Comparison of ENCODE assay signal across 17 cellular contexts in the genomic region with DNA sequence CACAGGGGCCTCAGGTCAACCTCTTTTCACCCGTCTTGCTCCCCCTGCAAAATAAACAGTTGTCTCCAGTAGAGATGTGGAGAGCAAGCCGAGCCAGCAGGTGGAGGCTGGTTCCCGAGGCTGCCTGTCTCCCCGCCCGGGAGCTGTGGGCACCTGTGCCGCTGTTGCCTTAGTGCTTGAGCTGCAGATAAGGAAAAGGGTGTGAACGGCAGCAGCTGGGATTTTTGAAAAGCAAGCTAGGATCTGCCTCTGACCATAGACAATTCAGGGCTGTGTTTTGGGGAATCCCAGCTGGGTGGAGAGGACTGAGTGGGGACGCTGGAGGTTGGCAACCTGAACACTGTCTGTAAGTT. TPM values are rescaled to one million over a fixed set of nuclear protein-coding genes. Genes with fewer than 3 reads are reported as not detected.
DNase-seq lines count a peak whose midpoint lies in the region; ATAC-seq, FAIRE-seq and TF ChIP-seq lines count a peak whose summit lies in the region.
"Had no signal": no experiment of that assay in that cellular context is flagged by ENCODE, and none has a peak within 500 bp of the region (broad histone marks: within the 10 kb centered on the region; RNA-seq: fewer than 3 reads in every experiment).

No MANE protein-coding gene starts in this region.

- peaks cover 8% of the 10 kb centered on the region for H3K27me3 Mint-ChIP-seq in GM23338 (ENCODE audit: insufficient read depth, low read depth, poor library complexity)
- H3K27me3 Mint-ChIP-seq in T-helper 17 cell: peaks cover 6% of the 10 kb centered on the region

- DNase-seq in GM23338 (ENCODE audit: low spot score) (no peak), NCI-H2107 (lab: John Stamatoyannopoulos, UW) (peak; percentile 68), colonic mucosa (peak; percentile 85), osteoblast (ENCODE audit: insufficient read length, low spot score, missing footprints) (peak; percentile 84), OCI-M2 (lab: John Stamatoyannopoulos, UW; ENCODE audit: unreplicated experiment) (no peak), T-helper 17 cell (no peak), GM12892 (ENCODE audit: insufficient read length) (no peak), NCI-H2227 (lab: John Stamatoyannopoulos, UW; ENCODE audit: unreplicated experiment) (no peak)
- DNase-seq: activated CD4-positive, alpha-beta T cell treated with anti-CD3 and anti-CD28 coated beads for 1 hour; activated T-cell treated with anti-CD3 and anti-CD28 coated beads, Interleukin-2, amount 50 U/mL, for 4 hours; aorta; effector CD8-positive, alpha-beta T cell; NCI-H82; stimulated activated naive CD8-positive, alpha-beta T cell treated with anti-CD3 and anti-CD28 coated beads, Interleukin-15, Interleukin-2, amounts not matched to agents 100 U/mL and 50 U/mL, for 24 hours had no signal

- no peak overlapping the region for H2AFZ ChIP-seq in GM23338
- no peak overlapping the region for H2AFZ ChIP-seq in osteoblast (ENCODE audit: low read length)
- H2AFZ ChIP-seq: parathyroid adenoma had no signal

- intact Hi-C loops in colonic mucosa (cut with DNase I): no loop called here

- H4K20me1 ChIP-seq in GM23338 (replicated peaks; ENCODE audit: insufficient read depth) (peaks cover 25% of the 10 kb centered on the region), osteoblast (ENCODE audit: insufficient read depth, low read length) (no peaks in the 10 kb centered on the region)

- H3K4me3 ChIP-seq in GM23338 (0 out of 2 replicates have a peak overlapping the region, but pooled peaks have one; percentile 15), colonic mucosa (no peak overlapping the region), osteoblast (ENCODE audit: insufficient read depth, low read length) (no peak overlapping the region)
- H3K4me3 ChIP-seq: BLaER1 treated with 17β-estradiol and CSF1 and Interleukin-3, amounts not matched to agents 10 nM and 100 nM had no signal

- H3K4me1 ChIP-seq in GM23338 (ENCODE audit: insufficient read depth) (peaks cover 31% of the 10 kb centered on the region), colonic mucosa (peaks cover 26% of the 10 kb centered on the region), osteoblast (ENCODE audit: insufficient read depth, low read length) (no peaks in the 10 kb centered on the region)
- H3K4me1 ChIP-seq: parathyroid adenoma had no signal

- H3K36me3 ChIP-seq in GM23338 (ENCODE audit: insufficient read depth) (no peaks in the 10 kb centered on the region), colonic mucosa (no peaks in the 10 kb centered on the region), osteoblast (ENCODE audit: insufficient read depth, low read length) (no peaks in the 10 kb centered on the region)
- H3K36me3 ChIP-seq: BLaER1 treated with 17β-estradiol and CSF1 and Interleukin-3, amounts not matched to agents 10 nM and 100 nM had no signal

- no peaks in the 10 kb centered on the region for H3K9me3 Mint-ChIP-seq in GM23338
- H3K9me3 Mint-ChIP-seq: activated T-cell treated with anti-CD3 and anti-CD28 coated beads, Interleukin-2, amount 50 U/mL, for 4 hours had no signal

- no peaks in the 10 kb centered on the region for H3K9me2 ChIP-seq in GM23338 (ENCODE audit: insufficient read depth)

- FAIRE-seq in GM12892 (lab: Jason Lieb, UNC): no peak

- ATAC-seq in GM23338 (peak; percentile 12; the same call in 1 of the 3 replicates), T-helper 17 cell (no peak)
- ATAC-seq: activated T-cell treated with anti-CD3 and anti-CD28 coated beads, Interleukin-2, amount 50 U/mL, for 4 hours; stimulated activated naive CD8-positive, alpha-beta T cell treated with anti-CD3 and anti-CD28 coated beads, Interleukin-15, Interleukin-2, amounts not matched to agents 100 U/mL and 50 U/mL, for 24 hours had no signal

- H3K9me3 ChIP-seq in colonic mucosa (no peaks in the 10 kb centered on the region), osteoblast (ENCODE audit: low read depth, low read length) (no peaks in the 10 kb centered on the region), T-helper 17 cell (ENCODE audit: control insufficient read depth, low read length, poor library complexity, severe bottlenecking) (no peaks in the 10 kb centered on the region)

- H3K36me3 Mint-ChIP-seq in GM23338 (ENCODE audit: low read depth): peaks cover 13% of the 10 kb centered on the region; the same call in 2 of the 3 replicates
- no peaks in the 10 kb centered on the region for H3K36me3 Mint-ChIP-seq in T-helper 17 cell (ENCODE audit: low read depth)

- TF ChIP-seq POLR2A in GM12892 (IDR thresholded peaks at IDR 0.05; ENCODE audit: low read depth, low read length): no peak

- H3K79me2 ChIP-seq in GM23338 (replicated peaks; ENCODE audit: insufficient read depth): peaks cover 88% of the 10 kb centered on the region
- no peaks in the 10 kb centered on the region for H3K79me2 ChIP-seq in osteoblast (ENCODE audit: insufficient read depth, low read length)
- H3K79me2 ChIP-seq: parathyroid adenoma had no signal

- no peak for TF ChIP-seq CTCF in GM23338 (conservative IDR thresholded peaks at IDR 0.05; ENCODE audit: low read depth in 2 of 2)
- TF ChIP-seq CTCF in colonic mucosa (IDR thresholded peaks at IDR 0.05): no peak
- no peak for TF ChIP-seq CTCF in osteoblast (IDR thresholded peaks at IDR 0.05; ENCODE audit: extremely low read depth, low read depth, low read length)

- H3K27ac Mint-ChIP-seq in GM23338: peak overlapping the region; percentile 65
- no peak overlapping the region for H3K27ac Mint-ChIP-seq in T-helper 17 cell

- H3K4me1 Mint-ChIP-seq in GM23338 (peaks cover 53% of the 10 kb centered on the region), T-helper 17 cell (no peaks in the 10 kb centered on the region)

- peak overlapping the region in 1 of 2 donors; percentile 64 for H3K9ac ChIP-seq in colonic mucosa (ENCODE audit: low read depth in 2 of 2, low read length in 2 of 2)
- H3K9ac ChIP-seq: BLaER1 treated with 17β-estradiol and CSF1 and Interleukin-3, amounts not matched to agents 10 nM and 100 nM; parathyroid adenoma had no signal

- H3K27ac ChIP-seq in GM23338 (ENCODE audit: low read depth) (no peak overlapping the region), colonic mucosa (peak overlapping the region; percentile 24), osteoblast (ENCODE audit: low read depth, low read length) (no peak overlapping the region)
- H3K27ac ChIP-seq: BLaER1 treated with 17β-estradiol and CSF1 and Interleukin-3, amounts not matched to agents 10 nM and 100 nM; parathyroid adenoma had no signal

- H3F3A ChIP-seq in GM23338 (replicated peaks; ENCODE audit: low read depth): no peaks in the 10 kb centered on the region

- peak overlapping the region; percentile 24 for H3K4me2 ChIP-seq in GM23338
- H3K4me2 ChIP-seq in osteoblast (ENCODE audit: insufficient read depth, low read length): no peak overlapping the region
- H3K4me2 ChIP-seq: BLaER1 treated with 17β-estradiol and CSF1 and Interleukin-3, amounts not matched to agents 10 nM and 100 nM had no signal

- H3K27me3 ChIP-seq in GM23338 (ENCODE audit: insufficient read depth) (no peaks in the 10 kb centered on the region), colonic mucosa (no peaks in the 10 kb centered on the region), osteoblast (ENCODE audit: insufficient read depth, low read length) (no peaks in the 10 kb centered on the region)
- H3K27me3 ChIP-seq: BLaER1 treated with 17β-estradiol and CSF1 and Interleukin-3, amounts not matched to agents 10 nM and 100 nM had no signal

- H3K4me3 Mint-ChIP-seq in GM23338: no peak overlapping the region
- no peak overlapping the region for H3K4me3 Mint-ChIP-seq in T-helper 17 cell
- H3K4me3 Mint-ChIP-seq: activated T-cell treated with anti-CD3 and anti-CD28 coated beads, Interleukin-2, amount 50 U/mL, for 4 hours had no signal

TF ChIP-seq in GM23338, 12 proteins besides CTCF, POLR2A, EP300 and RAD21:
- TF ChIP-seq EZH2 (IDR thresholded peaks at IDR 0.05; ENCODE audit: low read depth, unreplicated experiment): no peak
- no peak for TF ChIP-seq STAT1 (IDR thresholded peaks at IDR 0.05; ENCODE audit: unreplicated experiment)
- no peak for TF ChIP-seq ETS1 (IDR thresholded peaks at IDR 0.05)
- no peak for TF ChIP-seq EZH2phosphoT487 (IDR thresholded peaks at IDR 0.05; ENCODE audit: unreplicated experiment)
- no peak for TF ChIP-seq ZNF331 (CRISPR knock-in tag; IDR thresholded peaks at IDR 0.05; ENCODE audit: low read depth)
- no peak for TF ChIP-seq JUNB (IDR thresholded peaks at IDR 0.05; ENCODE audit: unreplicated experiment)
- no peak for TF ChIP-seq POLR2AphosphoS5 (IDR thresholded peaks at IDR 0.05; ENCODE audit: low read depth)

RNA-seq across cellular contexts. Expression of gene WNK2, which starts 9.4 kb away (rescaled TPM):
- total RNA-seq in GM23338 (2014; rRNA removed; shearing (Covaris generic)): 93.4 and 102 TPM in 2 replicates
- 56.4 and 61.7 TPM in 2 replicates for polyA plus RNA-seq in GM23338 (2016; fragmentation: Nextera tagmentation; extraction: Ambion mirVana)
- total RNA-seq in colonic mucosa: 100 to 1,000 TPM; 161 to 238 TPM
- not detected in 2 replicates for total RNA-seq in osteoblast
- total RNA-seq in T-helper 17 cell: not detected
- not detected for polyA plus RNA-seq in GM12892 (2012; ENCODE audit: missing spikeins)
- total RNA-seq: lung microvascular endothelial cell had no signal

RNA-seq across cellular contexts. Expression of gene NINJ1, which starts 59.3 kb away (rescaled TPM):
- total RNA-seq in GM23338 (2014; rRNA removed; shearing (Covaris generic)): 31.2 and 39.7 TPM in 2 replicates
- 33.3 and 36.3 TPM in 2 replicates for polyA plus RNA-seq in GM23338 (2016; fragmentation: Nextera tagmentation; extraction: Ambion mirVana)
- total RNA-seq in colonic mucosa (10 to 100 TPM; 24.5 to 29.4 TPM), osteoblast (33.6 and 34.7 TPM in 2 replicates), T-helper 17 cell (100 to 1,000 TPM; 169 to 219 TPM)
- 17.5 TPM for polyA plus RNA-seq in GM12892 (2012; ENCODE audit: missing spikeins)

Comparison
In these comparisons a context has a peak if more than half of its experiments do, and no peak if none do; other contexts are left out.
1. DNase-seq: peak in NCI-H2107 (single experiment), colonic mucosa (single experiment) and osteoblast (single experiment); none in GM23338 (single experiment), OCI-M2 (single experiment), T-helper 17 cell (0 of 3), GM12892 (single experiment) and NCI-H2227 (single experiment).
2. RNA of gene WNK2, which starts 9.4 kb away (total RNA-seq): 161 to 238 TPM in colonic mucosa and 93.4 to 102 TPM in GM23338; not detected in T-helper 17 cell and not detected in osteoblast; every median in the first group is over 10 times any median in the second.